1 cellular context compared by ENCODE assay signal in the genomic region with DNA sequence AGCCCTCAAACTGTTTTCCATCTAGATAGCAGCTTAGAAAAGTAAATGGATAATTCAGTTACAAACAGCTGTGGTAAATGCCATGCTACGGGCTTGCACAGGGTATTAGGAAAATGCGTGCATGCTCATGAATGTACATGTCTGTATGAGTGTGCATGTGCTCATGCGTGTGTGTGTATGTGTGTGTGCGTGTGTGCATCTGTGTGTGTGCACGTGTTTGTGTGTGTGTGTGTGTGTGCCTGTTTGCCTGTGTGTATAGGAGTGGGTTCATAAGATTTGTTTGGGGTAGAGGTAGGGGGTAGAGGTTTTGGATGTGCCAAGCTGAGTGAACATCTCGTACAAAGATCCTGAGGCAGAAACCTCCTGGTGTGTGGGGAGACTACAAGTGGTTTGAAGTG.
TF ChIP-seq lines count a peak whose summit lies in the region.

No MANE protein-coding gene starts in this region.

TF ChIP-seq in HepG2, 621 proteins besides CTCF, POLR2A, EP300 and RAD21 (continued from another document):
- TF ChIP-seq, protein P1, sequence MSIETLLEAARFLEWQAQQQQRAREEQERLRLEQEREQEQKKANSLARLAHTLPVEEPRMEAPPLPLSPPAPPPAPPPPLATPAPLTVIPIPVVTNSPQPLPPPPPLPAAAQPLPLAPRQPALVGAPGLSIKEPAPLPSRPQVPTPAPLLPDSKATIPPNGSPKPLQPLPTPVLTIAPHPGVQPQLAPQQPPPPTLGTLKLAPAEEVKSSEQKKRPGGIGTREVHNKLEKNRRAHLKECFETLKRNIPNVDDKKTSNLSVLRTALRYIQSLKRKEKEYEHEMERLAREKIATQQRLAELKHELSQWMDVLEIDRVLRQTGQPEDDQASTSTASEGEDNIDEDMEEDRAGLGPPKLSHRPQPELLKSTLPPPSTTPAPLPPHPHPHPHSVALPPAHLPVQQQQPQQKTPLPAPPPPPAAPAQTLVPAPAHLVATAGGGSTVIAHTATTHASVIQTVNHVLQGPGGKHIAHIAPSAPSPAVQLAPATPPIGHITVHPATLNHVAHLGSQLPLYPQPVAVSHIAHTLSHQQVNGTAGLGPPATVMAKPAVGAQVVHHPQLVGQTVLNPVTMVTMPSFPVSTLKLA (IDR thresholded peaks at IDR 0.05), result peak; percentile 56
